14 cellular contexts compared by ENCODE assay signal in the genomic region with DNA sequence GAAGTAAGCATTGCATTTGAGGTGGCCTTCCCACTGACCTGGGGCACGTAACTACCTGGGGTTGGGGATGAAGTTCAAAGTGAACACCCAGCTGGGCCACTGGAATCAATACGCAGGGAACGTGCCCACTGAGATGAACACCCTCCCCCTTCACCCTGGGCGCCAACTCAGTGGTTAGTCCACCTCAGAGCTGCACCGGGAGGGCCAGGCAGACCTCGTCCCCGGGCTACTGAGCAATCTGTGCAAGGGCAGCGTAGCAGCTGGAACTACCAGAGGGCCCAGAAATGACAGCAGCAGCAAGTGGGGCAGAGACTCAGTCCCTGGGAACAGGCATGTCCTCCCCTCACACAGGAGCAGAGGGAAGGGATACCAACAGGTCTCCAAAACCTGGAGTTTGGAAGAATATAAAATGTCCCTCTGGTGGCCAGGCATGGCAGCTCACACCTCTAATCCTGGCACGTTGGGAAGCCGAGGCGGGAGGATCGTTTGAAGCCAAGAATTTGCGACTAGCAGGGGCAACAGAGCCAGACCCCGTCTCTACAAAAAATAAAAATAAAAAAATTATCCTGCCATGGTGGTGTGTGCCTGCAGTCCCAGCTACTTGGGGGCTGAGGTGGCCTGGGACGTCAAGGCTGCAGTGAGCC.
A peak's percentile ranks its signal among the peaks of the same experiment; 100 is the strongest.
DNase-seq lines count a peak whose midpoint lies in the region; ATAC-seq, FAIRE-seq and TF ChIP-seq lines count a peak whose summit lies in the region.
"Had no signal": no experiment of that assay in that cellular context is flagged by ENCODE, and none has a peak within 500 bp of the region (broad histone marks: within the 10 kb centered on the region; RNA-seq: fewer than 3 reads in every experiment).

No MANE protein-coding gene starts in this region.

- H3K36me3 Mint-ChIP-seq in astrocyte (ENCODE audit: low read depth, unreplicated experiment) = no peaks in the 10 kb centered on the region

- peak overlapping the region; percentile 27 for H3K4me3 Mint-ChIP-seq in astrocyte (ENCODE audit: unreplicated experiment)
- H3K4me3 Mint-ChIP-seq: activated CD4-positive, alpha-beta memory T cell treated with anti-CD3 and anti-CD28 coated beads, Interleukin-2, amount 10 ng/mL, durations not matched to agents 7 days and 5 days had no signal

- H3K27ac Mint-ChIP-seq in astrocyte (ENCODE audit: unreplicated experiment) = no peak overlapping the region
- H3K27ac Mint-ChIP-seq: activated CD4-positive, alpha-beta memory T cell treated with anti-CD3 and anti-CD28 coated beads, Interleukin-2, amount 10 ng/mL, durations not matched to agents 7 days and 5 days had no signal

- DNase-seq in H7 (peak; percentile 65), astrocyte (ENCODE audit: low read depth) (no peak), hepatocyte (ENCODE audit: low spot score) (no peak), GF-D8 (lab: John Stamatoyannopoulos, UW) (no peak), NCI-H1417 treated with DMSO at 0.1 percent for 48 hours (lab: John Stamatoyannopoulos, UW) (no peak), dedifferentiated amniotic fluid mesenchymal stem cell (ENCODE audit: extremely low spot score) (no peak)
- DNase-seq: activated CD4-positive, alpha-beta memory T cell treated with anti-CD3 and anti-CD28 coated beads, Interleukin-2, amount 10 ng/mL, durations not matched to agents 7 days and 5 days; DMS79; NCI-H1092; RPMI8226; stimulated activated CD4-positive, alpha-beta T cell treated with anti-CD3 and anti-CD28 coated beads, Interleukin-2, amount 100 ng/mL, for 48 hours had no signal

- no peaks in the 10 kb centered on the region for H3K9me3 Mint-ChIP-seq in astrocyte (ENCODE audit: unreplicated experiment)
- H3K9me3 Mint-ChIP-seq: activated CD4-positive, alpha-beta memory T cell treated with anti-CD3 and anti-CD28 coated beads, Interleukin-2, amount 10 ng/mL, durations not matched to agents 7 days and 5 days had no signal

- H3K79me2 ChIP-seq in astrocyte (ENCODE audit: insufficient read depth, low read length) = no peaks in the 10 kb centered on the region
- no peaks in the 10 kb centered on the region for H3K79me2 ChIP-seq in hepatocyte

- no peaks in the 10 kb centered on the region for H3K27me3 Mint-ChIP-seq in astrocyte (ENCODE audit: low read depth, unreplicated experiment)
- H3K27me3 Mint-ChIP-seq: activated CD4-positive, alpha-beta memory T cell treated with anti-CD3 and anti-CD28 coated beads, Interleukin-2, amount 10 ng/mL, durations not matched to agents 7 days and 5 days had no signal

- H3K4me3 ChIP-seq in H7 (ENCODE audit: insufficient read depth, low read depth, low read length) = no peak overlapping the region
- no peak overlapping the region for H3K4me3 ChIP-seq in astrocyte (ENCODE audit: insufficient read depth, low read depth, low read length)
- H3K4me3 ChIP-seq in hepatocyte = no peak overlapping the region

- H4K20me1 ChIP-seq in astrocyte (ENCODE audit: insufficient read depth, low read length) (peaks cover 3% of the 10 kb centered on the region), hepatocyte (ENCODE audit: insufficient read depth, poor library complexity, severe bottlenecking) (no peaks in the 10 kb centered on the region)

- H3K27ac ChIP-seq in 22Rv1 (no peak overlapping the region), astrocyte (ENCODE audit: low read depth, low read length) (no peak overlapping the region), hepatocyte (no peak overlapping the region)

- H3K9me2 ChIP-seq in hepatocyte (replicated peaks; ENCODE audit: insufficient read depth) = no peaks in the 10 kb centered on the region

- no peak for FAIRE-seq in astrocyte (lab: Jason Lieb, UNC)
- FAIRE-seq: H54 had no signal

- ATAC-seq in GM21515 (IDR thresholded peaks at IDR 0.05; ENCODE audit: unreplicated experiment) = no peak

- H3K27me3 ChIP-seq in H7 (ENCODE audit: control insufficient read depth, insufficient read depth, low read length) (no peaks in the 10 kb centered on the region), astrocyte (ENCODE audit: insufficient read depth, low read length) (no peaks in the 10 kb centered on the region), hepatocyte (no peaks in the 10 kb centered on the region)

- peaks cover 25% of the 10 kb centered on the region for H3K4me1 Mint-ChIP-seq in astrocyte (ENCODE audit: low read depth, unreplicated experiment)

- H3K9ac ChIP-seq in astrocyte (ENCODE audit: low read length) = no peak overlapping the region

- H2AFZ ChIP-seq in astrocyte (ENCODE audit: low read depth, low read length) = no peak overlapping the region
- no peak overlapping the region for H2AFZ ChIP-seq in hepatocyte

- TF ChIP-seq CTCF in 22Rv1 (IDR thresholded peaks at IDR 0.05) = peak; percentile 51
- no peak for TF ChIP-seq CTCF in astrocyte (IDR thresholded peaks at IDR 0.05; ENCODE audit: insufficient read depth, low read depth, low read length)
- peak; percentile 14 for TF ChIP-seq CTCF in hepatocyte (IDR thresholded peaks at IDR 0.05; ENCODE audit: poor library complexity)

- 86% methylated on average over 15 of the region's 15 CpGs for WGBS in hepatocyte (ENCODE audit: low lambda C conversion rate, missing lambda C conversion rate)

- H3K4me2 ChIP-seq in astrocyte (ENCODE audit: low read length) (no peak overlapping the region), hepatocyte (no peak overlapping the region)

- H3K9me3 ChIP-seq in astrocyte (ENCODE audit: insufficient read depth, low read depth, low read length) = no peaks in the 10 kb centered on the region
- no peaks in the 10 kb centered on the region for H3K9me3 ChIP-seq in hepatocyte (ENCODE audit: low read depth)

- peaks cover 24% of the 10 kb centered on the region for H3K4me1 ChIP-seq in astrocyte (ENCODE audit: insufficient read depth, low read length)
- no peaks in the 10 kb centered on the region for H3K4me1 ChIP-seq in hepatocyte (ENCODE audit: insufficient read depth)

- H3K36me3 ChIP-seq in H7 (replicated peaks; ENCODE audit: control insufficient read depth, insufficient read depth, low read length) (no peaks in the 10 kb centered on the region), astrocyte (ENCODE audit: insufficient read depth, low read length) (no peaks in the 10 kb centered on the region), hepatocyte (replicated peaks; ENCODE audit: insufficient read depth, low read depth) (no peaks in the 10 kb centered on the region)
